2 cellular contexts compared by ENCODE assay signal in genomic region chr16:73483934-73484712, GRCh38.
TF ChIP-seq lines count a peak whose summit lies in the region.

No MANE protein-coding gene starts in this region.

TF ChIP-seq in SK-N-SH, 30 proteins besides CTCF, POLR2A, EP300 and RAD21 (continued from another document):
- TF ChIP-seq, protein P1, sequence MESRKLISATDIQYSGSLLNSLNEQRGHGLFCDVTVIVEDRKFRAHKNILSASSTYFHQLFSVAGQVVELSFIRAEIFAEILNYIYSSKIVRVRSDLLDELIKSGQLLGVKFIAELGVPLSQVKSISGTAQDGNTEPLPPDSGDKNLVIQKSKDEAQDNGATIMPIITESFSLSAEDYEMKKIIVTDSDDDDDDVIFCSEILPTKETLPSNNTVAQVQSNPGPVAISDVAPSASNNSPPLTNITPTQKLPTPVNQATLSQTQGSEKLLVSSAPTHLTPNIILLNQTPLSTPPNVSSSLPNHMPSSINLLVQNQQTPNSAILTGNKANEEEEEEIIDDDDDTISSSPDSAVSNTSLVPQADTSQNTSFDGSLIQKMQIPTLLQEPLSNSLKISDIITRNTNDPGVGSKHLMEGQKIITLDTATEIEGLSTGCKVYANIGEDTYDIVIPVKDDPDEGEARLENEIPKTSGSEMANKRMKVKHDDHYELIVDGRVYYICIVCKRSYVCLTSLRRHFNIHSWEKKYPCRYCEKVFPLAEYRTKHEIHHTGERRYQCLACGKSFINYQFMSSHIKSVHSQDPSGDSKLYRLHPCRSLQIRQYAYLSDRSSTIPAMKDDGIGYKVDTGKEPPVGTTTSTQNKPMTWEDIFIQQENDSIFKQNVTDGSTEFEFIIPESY (IDR thresholded peaks at IDR 0.05; ENCODE audit: borderline replicate concordance, low read depth), result no peak
- TF ChIP-seq GATA2 (CRISPR knock-in tag; IDR thresholded peaks at IDR 0.05) (no peak), FOXJ3 (CRISPR knock-in tag; IDR thresholded peaks at IDR 0.05) (no peak), SIN3A (IDR thresholded peaks at IDR 0.05; ENCODE audit: borderline replicate concordance, low read depth, low read length) (no peak), ELF1 (IDR thresholded peaks at IDR 0.05) (no peak), MXI1 (IDR thresholded peaks at IDR 0.05; ENCODE audit: low read depth, low read length) (no peak), MEF2A (IDR thresholded peaks at IDR 0.05; ENCODE audit: borderline replicate concordance, low read depth) (no peak)
- TF ChIP-seq, protein P2, sequence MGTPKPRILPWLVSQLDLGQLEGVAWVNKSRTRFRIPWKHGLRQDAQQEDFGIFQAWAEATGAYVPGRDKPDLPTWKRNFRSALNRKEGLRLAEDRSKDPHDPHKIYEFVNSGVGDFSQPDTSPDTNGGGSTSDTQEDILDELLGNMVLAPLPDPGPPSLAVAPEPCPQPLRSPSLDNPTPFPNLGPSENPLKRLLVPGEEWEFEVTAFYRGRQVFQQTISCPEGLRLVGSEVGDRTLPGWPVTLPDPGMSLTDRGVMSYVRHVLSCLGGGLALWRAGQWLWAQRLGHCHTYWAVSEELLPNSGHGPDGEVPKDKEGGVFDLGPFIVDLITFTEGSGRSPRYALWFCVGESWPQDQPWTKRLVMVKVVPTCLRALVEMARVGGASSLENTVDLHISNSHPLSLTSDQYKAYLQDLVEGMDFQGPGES (IDR thresholded peaks at IDR 0.05; ENCODE audit: low read depth, low read length), result no peak

TF ChIP-seq in HepG2, 621 proteins besides CTCF, POLR2A, EP300 and RAD21 (continued from another document):
- TF ChIP-seq, protein P3, sequence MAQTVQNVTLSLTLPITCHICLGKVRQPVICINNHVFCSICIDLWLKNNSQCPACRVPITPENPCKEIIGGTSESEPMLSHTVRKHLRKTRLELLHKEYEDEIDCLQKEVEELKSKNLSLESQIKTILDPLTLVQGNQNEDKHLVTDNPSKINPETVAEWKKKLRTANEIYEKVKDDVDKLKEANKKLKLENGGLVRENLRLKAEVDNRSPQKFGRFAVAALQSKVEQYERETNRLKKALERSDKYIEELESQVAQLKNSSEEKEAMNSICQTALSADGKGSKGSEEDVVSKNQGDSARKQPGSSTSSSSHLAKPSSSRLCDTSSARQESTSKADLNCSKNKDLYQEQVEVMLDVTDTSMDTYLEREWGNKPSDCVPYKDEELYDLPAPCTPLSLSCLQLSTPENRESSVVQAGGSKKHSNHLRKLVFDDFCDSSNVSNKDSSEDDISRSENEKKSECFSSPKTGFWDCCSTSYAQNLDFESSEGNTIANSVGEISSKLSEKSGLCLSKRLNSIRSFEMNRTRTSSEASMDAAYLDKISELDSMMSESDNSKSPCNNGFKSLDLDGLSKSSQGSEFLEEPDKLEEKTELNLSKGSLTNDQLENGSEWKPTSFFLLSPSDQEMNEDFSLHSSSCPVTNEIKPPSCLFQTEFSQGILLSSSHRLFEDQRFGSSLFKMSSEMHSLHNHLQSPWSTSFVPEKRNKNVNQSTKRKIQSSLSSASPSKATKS (CRISPR knock-in tag; IDR thresholded peaks at IDR 0.05), result no peak
- TF ChIP-seq CBFB (CRISPR knock-in tag; IDR thresholded peaks at IDR 0.05) (no peak), ZNF18 (CRISPR knock-in tag; IDR thresholded peaks at IDR 0.05; ENCODE audit: insufficient replicate concordance) (no peak), ZFY (CRISPR knock-in tag; IDR thresholded peaks at IDR 0.05) (no peak), ZNF274 (CRISPR knock-in tag; IDR thresholded peaks at IDR 0.05) (no peak), ZBTB34 (CRISPR knock-in tag; IDR thresholded peaks at IDR 0.05) (no peak), NR2F2 (IDR thresholded peaks at IDR 0.05; ENCODE audit: borderline replicate concordance, low read depth) (no peak), ZNF577 (CRISPR knock-in tag; IDR thresholded peaks at IDR 0.05; ENCODE audit: borderline replicate concordance, low read depth) (no peak), KIAA2018 (CRISPR knock-in tag; IDR thresholded peaks at IDR 0.05; ENCODE audit: borderline replicate concordance) (no peak), PCBP1 (IDR thresholded peaks at IDR 0.05; ENCODE audit: borderline replicate concordance, low read depth, low read length) (no peak), HNF1B (CRISPR knock-in tag; IDR thresholded peaks at IDR 0.05) (no peak), ZNF367 (CRISPR knock-in tag; IDR thresholded peaks at IDR 0.05; ENCODE audit: borderline replicate concordance) (no peak)
- TF ChIP-seq, protein P4, sequence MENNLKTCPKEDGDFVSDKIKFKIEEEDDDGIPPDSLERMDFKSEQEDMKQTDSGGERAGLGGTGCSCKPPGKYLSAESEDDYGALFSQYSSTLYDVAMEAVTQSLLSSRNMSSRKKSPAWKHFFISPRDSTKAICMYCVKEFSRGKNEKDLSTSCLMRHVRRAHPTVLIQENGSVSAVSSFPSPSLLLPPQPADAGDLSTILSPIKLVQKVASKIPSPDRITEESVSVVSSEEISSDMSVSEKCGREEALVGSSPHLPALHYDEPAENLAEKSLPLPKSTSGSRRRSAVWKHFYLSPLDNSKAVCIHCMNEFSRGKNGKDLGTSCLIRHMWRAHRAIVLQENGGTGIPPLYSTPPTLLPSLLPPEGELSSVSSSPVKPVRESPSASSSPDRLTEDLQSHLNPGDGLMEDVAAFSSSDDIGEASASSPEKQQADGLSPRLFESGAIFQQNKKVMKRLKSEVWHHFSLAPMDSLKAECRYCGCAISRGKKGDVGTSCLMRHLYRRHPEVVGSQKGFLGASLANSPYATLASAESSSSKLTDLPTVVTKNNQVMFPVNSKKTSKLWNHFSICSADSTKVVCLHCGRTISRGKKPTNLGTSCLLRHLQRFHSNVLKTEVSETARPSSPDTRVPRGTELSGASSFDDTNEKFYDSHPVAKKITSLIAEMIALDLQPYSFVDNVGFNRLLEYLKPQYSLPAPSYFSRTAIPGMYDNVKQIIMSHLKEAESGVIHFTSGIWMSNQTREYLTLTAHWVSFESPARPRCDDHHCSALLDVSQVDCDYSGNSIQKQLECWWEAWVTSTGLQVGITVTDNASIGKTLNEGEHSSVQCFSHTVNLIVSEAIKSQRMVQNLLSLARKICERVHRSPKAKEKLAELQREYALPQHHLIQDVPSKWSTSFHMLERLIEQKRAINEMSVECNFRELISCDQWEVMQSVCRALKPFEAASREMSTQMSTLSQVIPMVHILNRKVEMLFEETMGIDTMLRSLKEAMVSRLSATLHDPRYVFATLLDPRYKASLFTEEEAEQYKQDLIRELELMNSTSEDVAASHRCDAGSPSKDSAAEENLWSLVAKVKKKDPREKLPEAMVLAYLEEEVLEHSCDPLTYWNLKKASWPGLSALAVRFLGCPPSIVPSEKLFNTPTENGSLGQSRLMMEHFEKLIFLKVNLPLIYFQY (CRISPR knock-in tag; IDR thresholded peaks at IDR 0.05; ENCODE audit: borderline replicate concordance), result no peak
